ENCODE assay signal across 15 cellular contexts in genomic region chr10:93268021-93268420, GRCh38.
"Had no signal": no experiment of that assay in that cellular context is flagged by ENCODE, and none has a peak within 500 bp of the region (broad histone marks: within the 10 kb centered on the region; RNA-seq: fewer than 3 reads in every experiment).

No MANE protein-coding gene starts in this region.

- H3K9ac ChIP-seq: parathyroid adenoma had no signal

- H3K36me3 ChIP-seq: heart left ventricle, sigmoid colon, spleen had no signal

- H3K4me3 Mint-ChIP-seq: activated B cell treated with CpG ODN at 0.5 μM for 24 hours; activated CD8-positive, alpha-beta T cell treated with anti-CD3 and anti-CD28 coated beads, Interleukin-2, amount 10 ng/mL, durations not matched to agents 7 days and 5 days; activated T-helper 1 cell treated with anti-CD3 and anti-CD28 coated beads, Interleukin-12 subunit alpha, Interleukin-12 subunit beta, Interleukin-2, Interleukin-4 antibody, amounts not matched to agents 30 ng/mL and 10 ng/mL and 1 ng/mL, durations not matched to agents 14 hours and 24 hours and 36 hours; dendritic cell treated with granulocyte-macrophage colony-stimulating factor and Interleukin-4, amounts not matched to agents 40 ng/mL and 50 ng/mL, for 4 days; T-helper 2 cell treated with Interferon-gamma antibody and Interleukin-4, amounts not matched to agents 5 μg/mL and 100 μg/mL, for 36 hours had no signal

- H3K9me3 ChIP-seq: sigmoid colon had no signal

- H3K4me3 ChIP-seq: heart left ventricle, sigmoid colon, spleen had no signal

- DNase-seq: activated B cell treated with CpG ODN at 0.5 μM for 24 hours; activated CD4-positive, alpha-beta T cell treated with anti-CD3 and anti-CD28 coated beads for 48 hours; activated CD8-positive, alpha-beta T cell treated with anti-CD3 and anti-CD28 coated beads, Interleukin-2, amount 10 ng/mL, durations not matched to agents 7 days and 5 days; activated naive CD4-positive, alpha-beta T cell; anterior cingulate cortex; foreskin melanocyte; heart left ventricle; sigmoid colon; spleen had no signal

- H3K27me3 Mint-ChIP-seq: activated B cell treated with CpG ODN at 0.5 μM for 24 hours, naive B cell had no signal

- H2AFZ ChIP-seq: parathyroid adenoma had no signal

- ATAC-seq: activated CD8-positive, alpha-beta T cell treated with anti-CD3 and anti-CD28 coated beads, Interleukin-2, amount 10 ng/mL, durations not matched to agents 7 days and 5 days; heart left ventricle had no signal

- H3K27ac ChIP-seq: epithelial cell of prostate, heart left ventricle, parathyroid adenoma, sigmoid colon, spleen had no signal

- H3K79me2 ChIP-seq: parathyroid adenoma had no signal

- H3K27ac Mint-ChIP-seq: activated CD8-positive, alpha-beta T cell treated with anti-CD3 and anti-CD28 coated beads, Interleukin-2, amount 10 ng/mL, durations not matched to agents 7 days and 5 days; activated T-helper 1 cell treated with anti-CD3 and anti-CD28 coated beads, Interleukin-12 subunit alpha, Interleukin-12 subunit beta, Interleukin-2, Interleukin-4 antibody, amounts not matched to agents 30 ng/mL and 10 ng/mL and 1 ng/mL, durations not matched to agents 14 hours and 24 hours and 36 hours; dendritic cell treated with granulocyte-macrophage colony-stimulating factor and Interleukin-4, amounts not matched to agents 40 ng/mL and 50 ng/mL, for 4 days; T-helper 2 cell treated with Interferon-gamma antibody and Interleukin-4, amounts not matched to agents 5 μg/mL and 100 μg/mL, for 36 hours had no signal

- H3K27me3 ChIP-seq: heart left ventricle, sigmoid colon, spleen had no signal

- H3K4me1 ChIP-seq: heart left ventricle, parathyroid adenoma, sigmoid colon had no signal
